In genomic region chr7:55498142-55498541, GRCh38 we compare ENCODE assay signal across 2 cellular contexts.
TF ChIP-seq lines count a peak whose summit lies in the region.

No MANE protein-coding gene starts in this region.

TF ChIP-seq in GM23338, 12 proteins besides CTCF, POLR2A, EP300 and RAD21:
- TF ChIP-seq CREB1 (CRISPR knock-in tag; IDR thresholded peaks at IDR 0.05; ENCODE audit: low read depth) = no peak
- TF ChIP-seq, protein P1, sequence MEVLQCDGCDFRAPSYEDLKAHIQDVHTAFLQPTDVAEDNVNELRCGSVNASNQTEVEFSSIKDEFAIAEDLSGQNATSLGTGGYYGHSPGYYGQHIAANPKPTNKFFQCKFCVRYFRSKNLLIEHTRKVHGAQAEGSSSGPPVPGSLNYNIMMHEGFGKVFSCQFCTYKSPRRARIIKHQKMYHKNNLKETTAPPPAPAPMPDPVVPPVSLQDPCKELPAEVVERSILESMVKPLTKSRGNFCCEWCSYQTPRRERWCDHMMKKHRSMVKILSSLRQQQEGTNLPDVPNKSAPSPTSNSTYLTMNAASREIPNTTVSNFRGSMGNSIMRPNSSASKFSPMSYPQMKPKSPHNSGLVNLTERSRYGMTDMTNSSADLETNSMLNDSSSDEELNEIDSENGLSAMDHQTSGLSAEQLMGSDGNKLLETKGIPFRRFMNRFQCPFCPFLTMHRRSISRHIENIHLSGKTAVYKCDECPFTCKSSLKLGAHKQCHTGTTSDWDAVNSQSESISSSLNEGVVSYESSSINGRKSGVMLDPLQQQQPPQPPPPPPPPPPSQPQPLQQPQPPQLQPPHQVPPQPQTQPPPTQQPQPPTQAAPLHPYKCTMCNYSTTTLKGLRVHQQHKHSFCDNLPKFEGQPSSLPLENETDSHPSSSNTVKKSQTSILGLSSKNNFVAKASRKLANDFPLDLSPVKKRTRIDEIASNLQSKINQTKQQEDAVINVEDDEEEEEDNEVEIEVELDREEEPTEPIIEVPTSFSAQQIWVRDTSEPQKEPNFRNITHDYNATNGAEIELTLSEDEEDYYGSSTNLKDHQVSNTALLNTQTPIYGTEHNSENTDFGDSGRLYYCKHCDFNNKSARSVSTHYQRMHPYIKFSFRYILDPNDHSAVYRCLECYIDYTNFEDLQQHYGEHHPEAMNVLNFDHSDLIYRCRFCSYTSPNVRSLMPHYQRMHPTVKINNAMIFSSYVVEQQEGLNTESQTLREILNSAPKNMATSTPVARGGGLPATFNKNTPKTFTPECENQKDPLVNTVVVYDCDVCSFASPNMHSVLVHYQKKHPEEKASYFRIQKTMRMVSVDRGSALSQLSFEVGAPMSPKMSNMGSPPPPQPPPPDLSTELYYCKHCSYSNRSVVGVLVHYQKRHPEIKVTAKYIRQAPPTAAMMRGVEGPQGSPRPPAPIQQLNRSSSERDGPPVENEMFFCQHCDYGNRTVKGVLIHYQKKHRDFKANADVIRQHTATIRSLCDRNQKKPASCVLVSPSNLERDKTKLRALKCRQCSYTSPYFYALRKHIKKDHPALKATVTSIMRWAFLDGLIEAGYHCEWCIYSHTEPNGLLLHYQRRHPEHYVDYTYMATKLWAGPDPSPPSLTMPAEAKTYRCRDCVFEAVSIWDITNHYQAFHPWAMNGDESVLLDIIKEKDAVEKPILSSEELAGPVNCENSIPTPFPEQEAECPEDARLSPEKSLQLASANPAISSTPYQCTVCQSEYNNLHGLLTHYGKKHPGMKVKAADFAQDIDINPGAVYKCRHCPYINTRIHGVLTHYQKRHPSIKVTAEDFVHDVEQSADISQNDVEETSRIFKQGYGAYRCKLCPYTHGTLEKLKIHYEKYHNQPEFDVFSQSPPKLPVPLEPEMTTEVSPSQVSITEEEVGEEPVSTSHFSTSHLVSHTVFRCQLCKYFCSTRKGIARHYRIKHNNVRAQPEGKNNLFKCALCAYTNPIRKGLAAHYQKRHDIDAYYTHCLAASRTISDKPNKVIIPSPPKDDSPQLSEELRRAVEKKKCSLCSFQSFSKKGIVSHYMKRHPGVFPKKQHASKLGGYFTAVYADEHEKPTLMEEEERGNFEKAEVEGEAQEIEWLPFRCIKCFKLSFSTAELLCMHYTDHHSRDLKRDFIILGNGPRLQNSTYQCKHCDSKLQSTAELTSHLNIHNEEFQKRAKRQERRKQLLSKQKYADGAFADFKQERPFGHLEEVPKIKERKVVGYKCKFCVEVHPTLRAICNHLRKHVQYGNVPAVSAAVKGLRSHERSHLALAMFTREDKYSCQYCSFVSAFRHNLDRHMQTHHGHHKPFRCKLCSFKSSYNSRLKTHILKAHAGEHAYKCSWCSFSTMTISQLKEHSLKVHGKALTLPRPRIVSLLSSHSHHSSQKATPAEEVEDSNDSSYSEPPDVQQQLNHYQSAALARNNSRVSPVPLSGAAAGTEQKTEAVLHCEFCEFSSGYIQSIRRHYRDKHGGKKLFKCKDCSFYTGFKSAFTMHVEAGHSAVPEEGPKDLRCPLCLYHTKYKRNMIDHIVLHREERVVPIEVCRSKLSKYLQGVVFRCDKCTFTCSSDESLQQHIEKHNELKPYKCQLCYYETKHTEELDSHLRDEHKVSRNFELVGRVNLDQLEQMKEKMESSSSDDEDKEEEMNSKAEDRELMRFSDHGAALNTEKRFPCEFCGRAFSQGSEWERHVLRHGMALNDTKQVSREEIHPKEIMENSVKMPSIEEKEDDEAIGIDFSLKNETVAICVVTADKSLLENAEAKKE (CRISPR knock-in tag; IDR thresholded peaks at IDR 0.05) = no peak
- TF ChIP-seq ZNF331 (CRISPR knock-in tag; IDR thresholded peaks at IDR 0.05; ENCODE audit: low read depth) = no peak
- TF ChIP-seq NANOG (IDR thresholded peaks at IDR 0.05; ENCODE audit: borderline replicate concordance) = no peak
- TF ChIP-seq ZNF114 (CRISPR knock-in tag; IDR thresholded peaks at IDR 0.05) = no peak
- no peak for TF ChIP-seq EZH2phosphoT487 (IDR thresholded peaks at IDR 0.05; ENCODE audit: unreplicated experiment)
- no peak for TF ChIP-seq POLR2AphosphoS5 (IDR thresholded peaks at IDR 0.05; ENCODE audit: low read depth)
- TF ChIP-seq STAT1 (IDR thresholded peaks at IDR 0.05; ENCODE audit: unreplicated experiment) = no peak
- TF ChIP-seq, protein P2, sequence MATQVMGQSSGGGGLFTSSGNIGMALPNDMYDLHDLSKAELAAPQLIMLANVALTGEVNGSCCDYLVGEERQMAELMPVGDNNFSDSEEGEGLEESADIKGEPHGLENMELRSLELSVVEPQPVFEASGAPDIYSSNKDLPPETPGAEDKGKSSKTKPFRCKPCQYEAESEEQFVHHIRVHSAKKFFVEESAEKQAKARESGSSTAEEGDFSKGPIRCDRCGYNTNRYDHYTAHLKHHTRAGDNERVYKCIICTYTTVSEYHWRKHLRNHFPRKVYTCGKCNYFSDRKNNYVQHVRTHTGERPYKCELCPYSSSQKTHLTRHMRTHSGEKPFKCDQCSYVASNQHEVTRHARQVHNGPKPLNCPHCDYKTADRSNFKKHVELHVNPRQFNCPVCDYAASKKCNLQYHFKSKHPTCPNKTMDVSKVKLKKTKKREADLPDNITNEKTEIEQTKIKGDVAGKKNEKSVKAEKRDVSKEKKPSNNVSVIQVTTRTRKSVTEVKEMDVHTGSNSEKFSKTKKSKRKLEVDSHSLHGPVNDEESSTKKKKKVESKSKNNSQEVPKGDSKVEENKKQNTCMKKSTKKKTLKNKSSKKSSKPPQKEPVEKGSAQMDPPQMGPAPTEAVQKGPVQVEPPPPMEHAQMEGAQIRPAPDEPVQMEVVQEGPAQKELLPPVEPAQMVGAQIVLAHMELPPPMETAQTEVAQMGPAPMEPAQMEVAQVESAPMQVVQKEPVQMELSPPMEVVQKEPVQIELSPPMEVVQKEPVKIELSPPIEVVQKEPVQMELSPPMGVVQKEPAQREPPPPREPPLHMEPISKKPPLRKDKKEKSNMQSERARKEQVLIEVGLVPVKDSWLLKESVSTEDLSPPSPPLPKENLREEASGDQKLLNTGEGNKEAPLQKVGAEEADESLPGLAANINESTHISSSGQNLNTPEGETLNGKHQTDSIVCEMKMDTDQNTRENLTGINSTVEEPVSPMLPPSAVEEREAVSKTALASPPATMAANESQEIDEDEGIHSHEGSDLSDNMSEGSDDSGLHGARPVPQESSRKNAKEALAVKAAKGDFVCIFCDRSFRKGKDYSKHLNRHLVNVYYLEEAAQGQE (IDR thresholded peaks at IDR 0.05; ENCODE audit: unreplicated experiment) = no peak
- no peak for TF ChIP-seq JUNB (IDR thresholded peaks at IDR 0.05; ENCODE audit: unreplicated experiment)
- TF ChIP-seq ETS1 (IDR thresholded peaks at IDR 0.05) = no peak
- TF ChIP-seq EZH2 (IDR thresholded peaks at IDR 0.05; ENCODE audit: low read depth, unreplicated experiment) = no peak
TF ChIP-seq in GM23338: peak in this region for 0.

TF ChIP-seq in SK-N-SH, 30 proteins besides CTCF, POLR2A, EP300 and RAD21:
- TF ChIP-seq, protein P2 (IDR thresholded peaks at IDR 0.05; ENCODE audit: low read depth, low read length) = no peak
- TF ChIP-seq POLR2AphosphoS5 (IDR thresholded peaks at IDR 0.05; ENCODE audit: low read depth, low read length) (no peak), TCF12 (IDR thresholded peaks at IDR 0.05) (no peak), RXRA (IDR thresholded peaks at IDR 0.05; ENCODE audit: borderline replicate concordance, low read depth) (no peak), NFIC (IDR thresholded peaks at IDR 0.05; ENCODE audit: borderline replicate concordance) (no peak), FOXM1 (IDR thresholded peaks at IDR 0.05; ENCODE audit: low read depth) (no peak), USF1 (IDR thresholded peaks at IDR 0.05; ENCODE audit: borderline replicate concordance, low read depth) (no peak), YY1 (IDR thresholded peaks at IDR 0.05; ENCODE audit: low read depth) (no peak)
- TF ChIP-seq, protein P3, sequence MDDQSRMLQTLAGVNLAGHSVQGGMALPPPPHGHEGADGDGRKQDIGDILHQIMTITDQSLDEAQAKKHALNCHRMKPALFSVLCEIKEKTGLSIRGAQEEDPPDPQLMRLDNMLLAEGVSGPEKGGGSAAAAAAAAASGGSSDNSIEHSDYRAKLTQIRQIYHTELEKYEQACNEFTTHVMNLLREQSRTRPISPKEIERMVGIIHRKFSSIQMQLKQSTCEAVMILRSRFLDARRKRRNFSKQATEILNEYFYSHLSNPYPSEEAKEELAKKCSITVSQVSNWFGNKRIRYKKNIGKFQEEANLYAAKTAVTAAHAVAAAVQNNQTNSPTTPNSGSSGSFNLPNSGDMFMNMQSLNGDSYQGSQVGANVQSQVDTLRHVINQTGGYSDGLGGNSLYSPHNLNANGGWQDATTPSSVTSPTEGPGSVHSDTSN (IDR thresholded peaks at IDR 0.05) = no peak
